Comparison of ENCODE assay signal across 12 cellular contexts in the genomic region with DNA sequence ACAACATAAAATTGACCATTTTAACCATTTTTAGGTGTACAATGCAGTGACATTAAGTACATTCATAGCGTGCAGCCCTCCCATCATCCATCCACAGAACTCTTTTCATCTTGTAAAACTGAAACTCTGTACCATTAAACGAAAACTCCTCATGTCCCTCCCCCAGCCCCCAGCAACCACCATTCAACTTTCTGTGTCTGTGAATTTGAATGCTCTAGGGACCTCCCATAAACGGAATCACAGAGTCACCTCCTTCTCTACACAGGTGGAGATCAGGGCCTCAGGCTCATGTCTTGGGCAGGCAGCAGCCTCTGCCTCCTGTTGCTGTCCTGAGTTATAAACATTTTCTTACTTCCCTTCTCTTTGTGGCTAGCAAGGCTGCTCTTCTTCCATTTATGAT. TPM values are rescaled to one million over a fixed set of nuclear protein-coding genes. Genes with fewer than 3 reads are reported as not detected.
DNase-seq lines count a peak whose midpoint lies in the region; ATAC-seq, FAIRE-seq and TF ChIP-seq lines count a peak whose summit lies in the region.
"Had no signal": no experiment of that assay in that cellular context is flagged by ENCODE, and none has a peak within 500 bp of the region (broad histone marks: within the 10 kb centered on the region; RNA-seq: fewer than 3 reads in every experiment).

No MANE protein-coding gene starts in this region.

- H3K36me3 ChIP-seq in HAP-1 (replicated peaks), result no peaks in the 10 kb centered on the region

- no peak for DNase-seq in WTC11 (ENCODE audit: low spot score)
- DNase-seq in NCI-H1092 treated with DMSO at 0.1 percent for 48 hours (lab: John Stamatoyannopoulos, UW), result no peak
- no peak for DNase-seq in cortex of kidney (lab: John Stamatoyannopoulos, UW)
- DNase-seq in RCC 7860 (ENCODE audit: low spot score), result no peak
- no peak for DNase-seq in HAP-1 (ENCODE audit: low spot score in 2 of 2)
- DNase-seq: foreskin keratinocyte, mammary epithelial cell had no signal

- H3K4me1 ChIP-seq in HAP-1, result no peaks in the 10 kb centered on the region
- H3K4me1 ChIP-seq: foreskin keratinocyte had no signal

- CTCF ChIA-PET in WTC11 (lab: Charles Lee), result interaction anchor here (1.6 kb wide), 1 partner anchor 44 kb away, joined by 4 read pairs; no protein-coding TSS in a partner anchor

- H3K27ac Mint-ChIP-seq in WTC11, result peak overlapping the region; percentile 21; the same call in 1 of the 2 replicates

- no peak overlapping the region for H3K4me3 ChIP-seq in HAP-1
- H3K4me3 ChIP-seq: skin epidermis had no signal

- peaks cover 13% of the 10 kb centered on the region for H3K4me1 Mint-ChIP-seq in WTC11
- H3K4me1 Mint-ChIP-seq: central memory CD8-positive, alpha-beta T cell had no signal

- H3K9me3 Mint-ChIP-seq in WTC11, result no peaks in the 10 kb centered on the region
- H3K9me3 Mint-ChIP-seq: central memory CD8-positive, alpha-beta T cell had no signal

- no peaks in the 10 kb centered on the region for H3K27me3 ChIP-seq in HAP-1 (ENCODE audit: low read depth)
- H3K27me3 ChIP-seq: foreskin keratinocyte had no signal

- no peak for FAIRE-seq in RCC 7860 (lab: Jason Lieb, UNC)

- POLR2A ChIA-PET in WTC11 (lab: Charles Lee), result interaction anchor here (0.6 kb wide), 1 partner anchor 15 kb away, joined by 3 read pairs; no protein-coding TSS in a partner anchor

- H3K4me3 Mint-ChIP-seq in WTC11, result no peak overlapping the region
- H3K4me3 Mint-ChIP-seq: central memory CD8-positive, alpha-beta T cell had no signal

- in situ Hi-C loops in HAP-1 (cut with MboI; ENCODE audit: low sequenced_read_pairs), result no loop called here

- TF ChIP-seq CTCF in WTC11 (IDR thresholded peaks at IDR 0.05), result no peak

- peaks cover 5% of the 10 kb centered on the region; the same call in 1 of the 2 replicates for H3K27me3 Mint-ChIP-seq in WTC11 (ENCODE audit: low read depth)
- H3K27me3 Mint-ChIP-seq: central memory CD8-positive, alpha-beta T cell had no signal

- ATAC-seq in GM18502 (IDR thresholded peaks at IDR 0.05; ENCODE audit: poor library complexity, unreplicated experiment), result peak; percentile 94
- peak; percentile 80 for ATAC-seq in GM19328 (IDR thresholded peaks at IDR 0.05; ENCODE audit: unreplicated experiment)
- peak; percentile 94 for ATAC-seq in HG02885 (IDR thresholded peaks at IDR 0.05; ENCODE audit: poor library complexity, unreplicated experiment)
- ATAC-seq in WTC11, result no peak
- ATAC-seq: foreskin keratinocyte had no signal

- H3K36me3 Mint-ChIP-seq in WTC11, result no peaks in the 10 kb centered on the region

- H3K9me3 ChIP-seq in HAP-1, result no peaks in the 10 kb centered on the region

TF ChIP-seq in WTC11, 78 proteins besides CTCF, POLR2A, EP300 and RAD21:
- TF ChIP-seq ZNF121 (CRISPR knock-in tag; IDR thresholded peaks at IDR 0.05) (no peak), ZNF317 (CRISPR knock-in tag; IDR thresholded peaks at IDR 0.05; ENCODE audit: borderline replicate concordance, low read depth) (no peak), FOXJ3 (CRISPR knock-in tag; IDR thresholded peaks at IDR 0.05; ENCODE audit: borderline replicate concordance) (no peak), ZBTB21 (CRISPR knock-in tag; IDR thresholded peaks at IDR 0.05; ENCODE audit: borderline replicate concordance) (no peak), USF2 (CRISPR knock-in tag; IDR thresholded peaks at IDR 0.05) (no peak), JUN (CRISPR knock-in tag; IDR thresholded peaks at IDR 0.05) (no peak)
TF ChIP-seq in WTC11: peak in this region for 0.

RNA-seq across cellular contexts. Expression of gene CCNE1, which starts 7.3 kb away (rescaled TPM):
- total RNA-seq in WTC11 (2021), result 34.4 to 36.0 TPM (median 35.0 TPM) in 3 replicates
